ENCODE assay signal across 8 cellular contexts in the genomic region with DNA sequence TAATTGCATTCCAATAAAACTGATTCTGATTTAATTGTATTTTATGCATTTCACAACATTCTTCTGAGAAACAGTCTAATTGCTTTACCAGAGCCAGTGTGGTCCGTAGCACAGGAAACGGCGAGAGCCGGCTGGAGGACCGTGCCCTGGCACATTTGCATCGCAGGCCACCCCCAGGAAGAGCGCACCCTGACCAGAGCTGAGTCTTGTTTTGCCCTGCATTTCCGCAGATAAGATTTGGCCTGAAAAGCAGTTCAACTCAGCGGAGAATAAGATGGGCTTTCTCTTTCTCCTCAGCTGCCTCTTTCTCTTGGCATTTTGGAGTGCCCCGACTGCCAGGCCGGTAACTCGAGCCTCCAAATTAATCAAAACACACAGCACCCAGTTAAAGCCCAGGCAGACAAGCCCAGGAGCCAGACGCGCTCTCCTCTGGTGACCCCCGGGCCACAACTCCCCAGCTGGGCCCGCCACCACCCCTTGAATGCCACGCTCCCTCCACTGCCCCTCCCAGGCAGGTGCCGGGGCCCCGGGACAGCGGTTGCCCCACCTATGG. TPM values are rescaled to one million over a fixed set of nuclear protein-coding genes. Genes with fewer than 3 reads are reported as not detected.
DNase-seq lines count a peak whose midpoint lies in the region; ATAC-seq and TF ChIP-seq lines count a peak whose summit lies in the region.

No MANE protein-coding gene starts in this region.

- H2BK5ac ChIP-seq in mesenchymal stem cell (ENCODE audit: low read depth, low read length, poor library complexity, severe bottlenecking): no peak overlapping the region

- ATAC-seq in GM21381 (IDR thresholded peaks at IDR 0.05; ENCODE audit: unreplicated experiment) (peak; percentile 69), HG03558 (IDR thresholded peaks at IDR 0.05; ENCODE audit: extremely low read depth, unreplicated experiment) (peak; percentile 46)
- no peak for ATAC-seq in central memory CD8-positive, alpha-beta T cell (replicated peaks; ENCODE audit: extremely low read depth, poor library complexity, severe bottlenecking)

- no peak overlapping the region for H3K18ac ChIP-seq in mesenchymal stem cell (ENCODE audit: low read depth in 1 of 2, low read length in 2 of 2)

- H3K4ac ChIP-seq in mesenchymal stem cell (ENCODE audit: low read depth in 1 of 2, low read length in 2 of 2): no peak overlapping the region

- no peak overlapping the region for H3K9ac ChIP-seq in mesenchymal stem cell (ENCODE audit: low read length)

- H3K14ac ChIP-seq in mesenchymal stem cell (ENCODE audit: low read length in 2 of 2): no peak overlapping the region

- H3K9me3 ChIP-seq in mesenchymal stem cell (ENCODE audit: control insufficient read depth, low read length): peaks cover 13% of the 10 kb centered on the region

- no peak overlapping the region for H2BK15ac ChIP-seq in mesenchymal stem cell (ENCODE audit: low read depth, poor library complexity, severe bottlenecking)

- no peak overlapping the region for H3K27ac Mint-ChIP-seq in central memory CD8-positive, alpha-beta T cell (ENCODE audit: low read depth)

- peak overlapping the region in 1 of 2 experiments; percentile 89 for H3K23ac ChIP-seq in mesenchymal stem cell (ENCODE audit: low read length in 2 of 2)

- peaks cover 62 to 71% of the 10 kb centered on the region in 2 experiments for H3K27me3 ChIP-seq in mesenchymal stem cell (ENCODE audit: control insufficient read depth in 1 of 2, insufficient read depth in 1 of 2, low read length in 2 of 2)

- H4K8ac ChIP-seq in mesenchymal stem cell (ENCODE audit: low read length): no peak overlapping the region

- peak overlapping the region; percentile 27 for H2AFZ ChIP-seq in mesenchymal stem cell (ENCODE audit: low read depth, low read length)

- H3K4me1 ChIP-seq in mesenchymal stem cell (ENCODE audit: control insufficient read depth, insufficient read depth, low read depth, low read length): peaks cover 18% of the 10 kb centered on the region

- peak overlapping the region; percentile 33 for H3K4me3 Mint-ChIP-seq in central memory CD8-positive, alpha-beta T cell

- H4K91ac ChIP-seq in mesenchymal stem cell (ENCODE audit: low read length): no peak overlapping the region

- no peak overlapping the region for H2BK12ac ChIP-seq in mesenchymal stem cell (ENCODE audit: low read length in 2 of 2)

- no peak overlapping the region for H2AK5ac ChIP-seq in mesenchymal stem cell (ENCODE audit: low read length, severe bottlenecking)

- peaks cover 83% of the 10 kb centered on the region for H3K27me3 Mint-ChIP-seq in central memory CD8-positive, alpha-beta T cell

- H3K36me3 ChIP-seq in mesenchymal stem cell (ENCODE audit: control insufficient read depth in 1 of 2, insufficient read depth in 2 of 2, low read depth in 1 of 2, low read length in 2 of 2): no peaks in the 10 kb centered on the region

- DNase-seq in GM12864 (ENCODE audit: low read depth) (peak; percentile 45), mesenchymal stem cell (no peak), ecto neural progenitor cell (ENCODE audit: low spot score) (no peak), C1 segment of cervical spinal cord (lab: John Stamatoyannopoulos, UW) (no peak)
- no peak for DNase-seq in central memory CD8-positive, alpha-beta T cell (ENCODE audit: low spot score in 2 of 2)
- DNase-seq in effector CD4-positive, alpha-beta T cell: no peak

- no peak overlapping the region for H3K27ac ChIP-seq in mesenchymal stem cell (ENCODE audit: low read length, poor library complexity, severe bottlenecking)

- no peaks in the 10 kb centered on the region for H3K4me1 Mint-ChIP-seq in central memory CD8-positive, alpha-beta T cell

- no peaks in the 10 kb centered on the region for H3K79me1 ChIP-seq in mesenchymal stem cell (replicated peaks; ENCODE audit: low read length, poor library complexity, severe bottlenecking)

- no peak for TF ChIP-seq CTCF in GM12864 (IDR thresholded peaks at IDR 0.05; ENCODE audit: low read depth, low read length, missing control alignments)

- H3K4me2 ChIP-seq in mesenchymal stem cell (ENCODE audit: low read length, poor library complexity, severe bottlenecking): peak overlapping the region; percentile 89

- peak overlapping the region; percentile 90 for H3K4me3 ChIP-seq in GM12864 (ENCODE audit: low read depth, low read length)
- peak overlapping the region; percentile 54 to 69 for H3K4me3 ChIP-seq in mesenchymal stem cell (ENCODE audit: insufficient read depth in 1 of 2, low read depth in 1 of 2, low read length in 2 of 2)

- H3K9me3 Mint-ChIP-seq in central memory CD8-positive, alpha-beta T cell: no peaks in the 10 kb centered on the region

- peaks cover 2% of the 10 kb centered on the region for H3K36me3 Mint-ChIP-seq in central memory CD8-positive, alpha-beta T cell (ENCODE audit: insufficient read depth)

- WGBS in mesenchymal stem cell: 4% methylated on average over 20 of the region's 20 CpGs

- H2BK120ac ChIP-seq in mesenchymal stem cell (ENCODE audit: low read depth, low read length): no peak overlapping the region

RNA-seq across cellular contexts. Expression of a gene that starts 0.5 kb away (rescaled TPM):
- 0.04 TPM for polyA plus RNA-seq in mesenchymal stem cell (2013, experiment 1 of 2)
- polyA plus RNA-seq in mesenchymal stem cell (2013, experiment 2 of 2): 0.05 TPM

RNA-seq across cellular contexts. Expression of a gene that starts 0.9 kb away (rescaled TPM):
- polyA plus RNA-seq in mesenchymal stem cell (2013, experiment 1 of 2): not detected
- polyA plus RNA-seq in mesenchymal stem cell (2013, experiment 2 of 2): not detected
